In the genomic region with DNA sequence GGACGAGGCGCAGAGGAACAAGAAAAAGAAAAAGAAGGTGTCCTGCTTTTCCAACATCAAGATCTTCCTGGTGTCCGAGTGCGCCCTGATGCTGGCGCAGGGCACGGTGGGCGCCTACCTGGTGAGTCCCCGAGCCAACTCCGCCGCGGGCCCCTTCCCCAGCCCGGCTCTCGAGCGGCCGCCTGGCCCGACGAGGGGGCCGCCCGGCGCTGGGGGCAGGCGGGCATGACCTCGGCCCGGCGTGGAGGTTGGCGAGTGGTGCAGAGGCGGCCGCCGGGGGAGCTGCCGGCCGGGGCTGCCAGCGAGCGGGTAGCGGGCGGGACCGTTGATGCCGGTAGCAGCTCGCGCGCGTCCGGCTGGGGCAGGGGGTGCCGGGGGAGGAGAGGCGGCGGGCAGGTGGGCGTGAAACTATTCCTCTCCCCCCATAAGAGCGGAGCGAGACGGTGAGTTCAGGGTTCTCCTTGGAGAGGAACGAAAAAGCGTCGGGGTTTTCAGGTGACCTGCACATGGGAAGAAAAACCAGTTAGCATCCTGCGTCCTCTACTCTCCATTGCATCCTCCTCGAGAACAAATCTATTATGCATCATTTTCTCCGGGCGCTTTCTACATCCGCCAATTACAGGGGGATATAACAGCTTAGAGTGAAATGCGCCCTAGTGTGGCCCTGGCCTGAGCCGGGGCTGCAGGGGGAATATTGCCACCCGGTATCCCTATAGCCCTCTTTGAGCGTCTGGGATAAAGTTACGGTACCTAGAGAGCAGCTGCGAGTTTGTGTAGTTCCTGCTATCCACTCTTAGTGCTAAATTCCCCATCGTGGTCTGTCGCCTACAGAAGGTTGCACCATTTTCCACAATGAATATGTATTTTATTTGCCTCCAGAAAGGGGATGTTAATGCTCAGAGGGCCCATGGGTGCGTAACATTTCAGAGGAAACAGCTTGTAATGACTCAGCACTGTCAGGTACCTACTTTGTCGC, we compare ENCODE assay signal across 8 cellular contexts. TPM values are rescaled to one million over a fixed set of nuclear protein-coding genes. Genes with fewer than 3 reads are reported as not detected.
A peak's percentile ranks its signal among the peaks of the same experiment; 100 is the strongest.
DNase-seq lines count a peak whose midpoint lies in the region; TF ChIP-seq lines count a peak whose summit lies in the region.

No MANE protein-coding gene starts in this region.

- H3K36me3 ChIP-seq in Peyer's patch (no peaks in the 10 kb centered on the region), neutrophil (peaks cover 9% of the 10 kb centered on the region)

- H3K4me1 ChIP-seq in H9 (ENCODE audit: insufficient read depth, low read length), result peaks cover 8% of the 10 kb centered on the region; the same call in 1 of the 2 replicates
- H3K4me1 ChIP-seq in Peyer's patch, result peaks cover 0 to 19% (median 6%) of the 10 kb centered on the region in 4 donors
- peaks cover 63 to 73% of the 10 kb centered on the region in 2 experiments for H3K4me1 ChIP-seq in neutrophil (ENCODE audit: control insufficient read depth in 1 of 2, insufficient read depth in 1 of 2, low read depth in 1 of 2, low read length in 1 of 2)

- H3T11ph ChIP-seq in H9 (ENCODE audit: low read length), result no peak overlapping the region

- no peaks in the 10 kb centered on the region for H3K9me3 Mint-ChIP-seq in H9

- no peak overlapping the region for H2BK15ac ChIP-seq in H9 (ENCODE audit: low read depth, low read length)

- H3K36me3 Mint-ChIP-seq in H9 (ENCODE audit: insufficient read depth in 1 of 3, low read depth in 3 of 3), result peaks cover 0 to 3% (median 0%) of the 10 kb centered on the region in 3 experiments; a peak in 2 of 7 replicates

- no peak for TF ChIP-seq POLR2A in Peyer's patch (IDR thresholded peaks at IDR 0.05)

- H3K4me2 ChIP-seq in H9 (ENCODE audit: insufficient read depth, insufficient read length, low read length), result peak overlapping the region; percentile 81

- H3K4me1 Mint-ChIP-seq in H9, result peaks cover 29 to 33% of the 10 kb centered on the region in 2 experiments

- H3K27ac Mint-ChIP-seq in H9, result no peak overlapping the region

- H3K9me3 ChIP-seq in H9 (ENCODE audit: control insufficient read depth, low read depth, low read length) (no peaks in the 10 kb centered on the region), Peyer's patch (no peaks in the 10 kb centered on the region), neutrophil (no peaks in the 10 kb centered on the region)

- H3K79me2 ChIP-seq in H9 (ENCODE audit: insufficient read depth, low read length), result no peaks in the 10 kb centered on the region

- TF ChIP-seq CTCF in H9 (conservative IDR thresholded peaks at IDR 0.05) (peak; percentile 29; the same call in 1 of the 3 replicates), Peyer's patch (IDR thresholded peaks at IDR 0.05) (peak in 2 of 6 experiments; percentile 8 to 19), neutrophil (IDR thresholded peaks at IDR 0.05) (peak; percentile 37)

- no peak overlapping the region for H4K8ac ChIP-seq in H9 (replicated peaks; ENCODE audit: insufficient read length, low read depth, low read length)

- intact Hi-C loops in head of caudate nucleus (cut with DNase I), result loop anchor here (5.0 to 10.0 kb wide), 4 partner anchors 91 to 549 kb away; no protein-coding TSS in a partner anchor

- H3K23ac ChIP-seq in H9 (ENCODE audit: insufficient read length, low read depth, low read length), result no peak overlapping the region

- no peak overlapping the region for H3K56ac ChIP-seq in H9 (ENCODE audit: insufficient read length, low read depth, low read length)

- peak overlapping the region; percentile 80; the same call in 1 of the 2 replicates for H3K14ac ChIP-seq in H9 (ENCODE audit: insufficient read depth, low read length)

- H3K79me1 ChIP-seq in H9 (ENCODE audit: insufficient read depth, low read depth, low read length, poor library complexity, severe bottlenecking), result no peaks in the 10 kb centered on the region

- no peak overlapping the region for H2BK20ac ChIP-seq in H9 (ENCODE audit: low read depth, low read length, poor library complexity, severe bottlenecking)

- peaks cover 18% of the 10 kb centered on the region for H3K27me3 Mint-ChIP-seq in H9 (ENCODE audit: low read depth)

- H3K4ac ChIP-seq in H9 (ENCODE audit: low read depth, low read length), result no peak overlapping the region

- H3K27ac ChIP-seq in H9 (ENCODE audit: insufficient read length, low read depth, low read length) (no peak overlapping the region), Peyer's patch (peak overlapping the region; percentile 64 to 93 (median 86)), neutrophil (peak overlapping the region; percentile 98)

- H3K23me2 ChIP-seq in H9 (ENCODE audit: insufficient read length, low read depth, low read length, poor library complexity, severe bottlenecking), result no peaks in the 10 kb centered on the region

- no peak overlapping the region for H2BK12ac ChIP-seq in H9 (ENCODE audit: insufficient read length, low read depth, low read length)

- no CpG with 5 or more reads among the region's 66 CpGs for WGBS in H9 (ENCODE audit: extremely low coverage, insufficient read length, low lambda C conversion rate)

- peak overlapping the region; percentile 75 to 87 for H3K4me3 Mint-ChIP-seq in H9

- no peak overlapping the region for H2AK5ac ChIP-seq in H9 (ENCODE audit: insufficient read length, low read length)

- no peak overlapping the region for H2BK120ac ChIP-seq in H9 (ENCODE audit: low read depth, low read length, poor library complexity, severe bottlenecking)

- H4K20me1 ChIP-seq in H9 (ENCODE audit: control insufficient read depth, insufficient read depth, insufficient read length), result no peaks in the 10 kb centered on the region

- H3K9ac ChIP-seq in H9 (ENCODE audit: extremely low read depth, insufficient read length, low read length), result peak overlapping the region; percentile 68

- DNase-seq in H9, result peak; percentile 51
- peak in 2 of 3 donors; percentile 57 to 58 for DNase-seq in Peyer's patch
- peak; percentile 46 for DNase-seq in activated naive CD4-positive, alpha-beta T cell treated with anti-CD3 and anti-CD28 coated beads, Interleukin-2, amount 50 U/mL, for 16 hours
- DNase-seq in head of caudate nucleus, result peak in 38 of 42 donors; percentile 37 to 83 (median 65)
- DNase-seq in occipital lobe (lab: John Stamatoyannopoulos, UW), result no peak
- no peak for DNase-seq in HuH-7.5 (ENCODE audit: low spot score)
- DNase-seq in LoVo (ENCODE audit: low spot score), result no peak

- peak overlapping the region; percentile 66 for H3K18ac ChIP-seq in H9 (ENCODE audit: insufficient read length, low read depth, low read length)

- no peaks in the 10 kb centered on the region; the same call in 1 of the 2 replicates for H3K27me3 ChIP-seq in H9 (ENCODE audit: insufficient read depth, low read length)
- no peaks in the 10 kb centered on the region for H3K27me3 ChIP-seq in Peyer's patch
- no peaks in the 10 kb centered on the region for H3K27me3 ChIP-seq in neutrophil

- H3K4me3 ChIP-seq in Peyer's patch (peak overlapping the region; percentile 44 to 79 (median 58)), neutrophil (ENCODE audit: low read depth in 1 of 2, low read length in 1 of 2) (peak overlapping the region; percentile 74 to 88)

- H4K5ac ChIP-seq in H9 (ENCODE audit: insufficient read length, low read depth, low read length), result no peak overlapping the region

- no peak overlapping the region for H4K91ac ChIP-seq in H9 (ENCODE audit: insufficient read length, low read depth, low read length)

- H2AFZ ChIP-seq in H9 (ENCODE audit: low read length), result no peak overlapping the region

- no peak overlapping the region for H2BK5ac ChIP-seq in H9 (ENCODE audit: insufficient read length, low read length)

RNA-seq across cellular contexts. Expression of a gene that starts 0.7 kb away (rescaled TPM):
- total RNA-seq in H9 (2021) (9.4 and 12.1 TPM in 2 replicates), Peyer's patch (1 to 10 TPM; 2.1 to 8.3 (median 5.0) TPM), occipital lobe (9.8 TPM)

Comparison
In these comparisons a context has a peak if more than half of its experiments do, and no peak if none do; other contexts are left out.
1. DNase-seq: peak in H9 (single experiment), Peyer's patch (2 of 3), activated naive CD4-positive, alpha-beta T cell treated with anti-CD3 and anti-CD28 coated beads, Interleukin-2, amount 50 U/mL, for 16 hours (single experiment) and head of caudate nucleus (38 of 42); none in occipital lobe (single experiment), HuH-7.5 (single experiment) and LoVo (single experiment).